ENCODE assay signal across 15 cellular contexts in genomic region chr3:58581328-58582091, GRCh38. TPM values are rescaled to one million over a fixed set of nuclear protein-coding genes. Genes with fewer than 3 reads are reported as not detected.
DNase-seq lines count a peak whose midpoint lies in the region; ATAC-seq and TF ChIP-seq lines count a peak whose summit lies in the region.
"Had no signal": no experiment of that assay in that cellular context is flagged by ENCODE, and none has a peak within 500 bp of the region (broad histone marks: within the 10 kb centered on the region; RNA-seq: fewer than 3 reads in every experiment).

No MANE protein-coding gene starts in this region.

- H2AFZ ChIP-seq in GM23338: no peak overlapping the region; the same call in 1 of the 2 replicates
- no peak overlapping the region for H2AFZ ChIP-seq in SK-N-SH (ENCODE audit: low read depth)

- CTCF ChIA-PET in SK-N-SH (lab: Yijun Ruan, JAX): interaction anchor here (1.2 to 4.0 kb wide), 5 partner anchors 12 to 57 kb away, joined by 3 to 19 read pairs (median 3); no protein-coding TSS in a partner anchor

- peaks cover 39% of the 10 kb centered on the region for H3K27me3 Mint-ChIP-seq in GM23338 (ENCODE audit: insufficient read depth, low read depth, poor library complexity)
- H3K27me3 Mint-ChIP-seq in endothelial cell (ENCODE audit: unreplicated experiment): peaks cover 12% of the 10 kb centered on the region

- ATAC-seq in GM23338 (peak; percentile 27), HG02840 (IDR thresholded peaks at IDR 0.05; ENCODE audit: low FRiP score, unreplicated experiment) (no peak)
- ATAC-seq: left ventricle myocardium superior; stimulated activated naive B cell treated with anti-CD40 and anti-IgM and Interleukin-4, amounts not matched to agents 10 μg/mL and 1 μg/mL and 100 μg/mL, for 72 hours had no signal

- H3K4me1 ChIP-seq in GM23338 (ENCODE audit: insufficient read depth) (peaks cover 41% of the 10 kb centered on the region), SK-N-SH (ENCODE audit: control insufficient read depth in 1 of 2, insufficient read depth in 2 of 2, low read depth in 1 of 2, low read length in 1 of 2) (peaks cover 0 to 7% of the 10 kb centered on the region in 2 experiments; a peak in 1 of 4 replicates)

- H3K4me2 ChIP-seq in GM23338: peak overlapping the region; percentile 68
- H3K4me2 ChIP-seq in SK-N-SH: no peak overlapping the region

- H4K20me1 ChIP-seq in GM23338 (replicated peaks; ENCODE audit: insufficient read depth): no peaks in the 10 kb centered on the region
- no peaks in the 10 kb centered on the region for H4K20me1 ChIP-seq in SK-N-SH (ENCODE audit: insufficient read depth)

- peaks cover 49% of the 10 kb centered on the region for H3K4me1 Mint-ChIP-seq in GM23338
- peaks cover 20% of the 10 kb centered on the region for H3K4me1 Mint-ChIP-seq in endothelial cell (ENCODE audit: unreplicated experiment)

- no peak overlapping the region for H3K9ac ChIP-seq in SK-N-SH

- TF ChIP-seq CTCF in GM23338 (conservative IDR thresholded peaks at IDR 0.05; ENCODE audit: low read depth in 2 of 2): no peak
- no peak for TF ChIP-seq CTCF in endothelial cell (IDR thresholded peaks at IDR 0.05; ENCODE audit: unreplicated experiment)
- TF ChIP-seq CTCF in SK-N-SH (IDR thresholded peaks at IDR 0.05): no peak

- 65% methylated on average over 11 of the region's 11 CpGs for WGBS in SK-N-SH (ENCODE audit: low lambda C conversion rate)

- TF ChIP-seq EP300 in SK-N-SH (IDR thresholded peaks at IDR 0.05; ENCODE audit: borderline replicate concordance in 1 of 2, low read depth in 1 of 2, low read length in 1 of 2): no peak

- H3K9me3 Mint-ChIP-seq in GM23338: peaks cover 6% of the 10 kb centered on the region
- H3K9me3 Mint-ChIP-seq in endothelial cell (ENCODE audit: unreplicated experiment): no peaks in the 10 kb centered on the region

- H3K27ac ChIP-seq in GM23338 (ENCODE audit: low read depth): peak overlapping the region; percentile 43
- H3K27ac ChIP-seq in SK-N-SH (ENCODE audit: low read depth in 2 of 2, low read length in 1 of 2): no peak overlapping the region

- H3K4me3 Mint-ChIP-seq in GM23338: peak overlapping the region; percentile 13; the same call in 1 of the 3 replicates
- H3K4me3 Mint-ChIP-seq in endothelial cell (ENCODE audit: unreplicated experiment): no peak overlapping the region
- H3K4me3 Mint-ChIP-seq: stimulated activated naive B cell treated with anti-CD40 and anti-IgM and Interleukin-4, amounts not matched to agents 10 μg/mL and 1 μg/mL and 100 μg/mL, for 72 hours had no signal

- H3K4me3 ChIP-seq in GM23338 (peak overlapping the region; percentile 18; the same call in 1 of the 2 replicates), SK-N-SH (ENCODE audit: low read depth in 2 of 2, low read length in 1 of 2) (no peak overlapping the region)

- intact Hi-C loops in posterior vena cava (cut with DNase I): no loop called here

- H3K9me3 ChIP-seq in SK-N-SH: no peaks in the 10 kb centered on the region

- H3K27me3 ChIP-seq in GM23338 (ENCODE audit: insufficient read depth): peaks cover 26% of the 10 kb centered on the region
- no peaks in the 10 kb centered on the region; the same call in 1 of the 2 replicates for H3K27me3 ChIP-seq in SK-N-SH (ENCODE audit: insufficient read depth)

- H3K27ac Mint-ChIP-seq in GM23338 (no peak overlapping the region), endothelial cell (ENCODE audit: unreplicated experiment) (peak overlapping the region; percentile 2)
- H3K27ac Mint-ChIP-seq: stimulated activated naive B cell treated with anti-CD40 and anti-IgM and Interleukin-4, amounts not matched to agents 10 μg/mL and 1 μg/mL and 100 μg/mL, for 72 hours had no signal

- no peaks in the 10 kb centered on the region for H3K36me3 ChIP-seq in GM23338 (ENCODE audit: insufficient read depth)
- no peaks in the 10 kb centered on the region for H3K36me3 ChIP-seq in SK-N-SH (replicated peaks in 1 of 2; ENCODE audit: control insufficient read depth in 1 of 2, insufficient read depth in 2 of 2, low read length in 1 of 2)

- DNase-seq in GM23338 (ENCODE audit: low spot score): peak; percentile 75
- DNase-seq in NCI-H69 (lab: John Stamatoyannopoulos, UW): peak; percentile 82
- DNase-seq in endothelial cell (ENCODE audit: low spot score): no peak
- peak; percentile 11 for DNase-seq in posterior vena cava (ENCODE audit: low spot score)
- DNase-seq in hepatic stellate cell (ENCODE audit: low spot score): no peak
- no peak for DNase-seq in SK-N-SH
- DNase-seq: activated CD4-positive, alpha-beta T cell treated with anti-CD3 and anti-CD28 coated beads for 4 hours; activated effector memory CD4-positive, alpha-beta T cell treated with Interleukin-2 at 50 U/mL for 16 hours; Calu3; left ventricle myocardium superior; NCI-H526 treated with DMSO at 0.1 percent for 48 hours; stimulated activated naive B cell treated with anti-CD40 and anti-IgM and Interleukin-4, amounts not matched to agents 10 μg/mL and 1 μg/mL and 100 μg/mL, for 72 hours had no signal

- H3K79me2 ChIP-seq in GM23338 (replicated peaks; ENCODE audit: insufficient read depth): no peaks in the 10 kb centered on the region
- no peaks in the 10 kb centered on the region for H3K79me2 ChIP-seq in SK-N-SH (ENCODE audit: insufficient read depth)

- H3F3A ChIP-seq in GM23338 (replicated peaks; ENCODE audit: low read depth) (0 out of 2 replicates have a peak, but pooled peaks cover 7% of the 10 kb centered on the region), SK-N-SH (replicated peaks; ENCODE audit: insufficient read depth) (no peaks in the 10 kb centered on the region)

- peaks cover 5% of the 10 kb centered on the region; the same call in 2 of the 3 replicates for H3K36me3 Mint-ChIP-seq in GM23338 (ENCODE audit: low read depth)
- H3K36me3 Mint-ChIP-seq in endothelial cell (ENCODE audit: low read depth, unreplicated experiment): peaks cover 4% of the 10 kb centered on the region

- H3K9me2 ChIP-seq in GM23338 (ENCODE audit: insufficient read depth): peaks cover 3% of the 10 kb centered on the region; the same call in 1 of the 2 replicates
- no peaks in the 10 kb centered on the region for H3K9me2 ChIP-seq in SK-N-SH

- TF ChIP-seq RAD21 in SK-N-SH (IDR thresholded peaks at IDR 0.05; ENCODE audit: low read length): no peak

- POLR2A ChIA-PET in SK-N-SH (lab: Yijun Ruan, JAX): no interaction called here

TF ChIP-seq in SK-N-SH, 30 proteins besides CTCF, POLR2A, EP300 and RAD21 (continues in another document):
- no peak for TF ChIP-seq FOSL2 (IDR thresholded peaks at IDR 0.05; ENCODE audit: borderline replicate concordance, low read depth)
- TF ChIP-seq TAF1 (IDR thresholded peaks at IDR 0.05; ENCODE audit: borderline replicate concordance, low read depth, low read length): no peak
- TF ChIP-seq TEAD4 (IDR thresholded peaks at IDR 0.05; ENCODE audit: borderline replicate concordance, insufficient read depth): no peak
- TF ChIP-seq FOXJ3 (CRISPR knock-in tag; IDR thresholded peaks at IDR 0.05): no peak
- no peak for TF ChIP-seq EZH2phosphoT487 (IDR thresholded peaks at IDR 0.05; ENCODE audit: borderline replicate concordance, low read depth)
- no peak for TF ChIP-seq NFIC (IDR thresholded peaks at IDR 0.05; ENCODE audit: borderline replicate concordance)
- no peak for TF ChIP-seq MAX (IDR thresholded peaks at IDR 0.05; ENCODE audit: low read depth)
- no peak for TF ChIP-seq NRF1 (IDR thresholded peaks at IDR 0.05; ENCODE audit: low read depth, low read length)
- TF ChIP-seq PBX3 (IDR thresholded peaks at IDR 0.05): no peak
- no peak for TF ChIP-seq SIN3A (IDR thresholded peaks at IDR 0.05; ENCODE audit: borderline replicate concordance, low read depth, low read length)
- TF ChIP-seq JUND (IDR thresholded peaks at IDR 0.05): no peak
- TF ChIP-seq IRF3 (IDR thresholded peaks at IDR 0.05; ENCODE audit: low read depth, low read length): no peak
- TF ChIP-seq POLR2AphosphoS5 (IDR thresholded peaks at IDR 0.05; ENCODE audit: low read depth, low read length): no peak

RNA-seq across cellular contexts. Expression of gene FAM107A, which starts 4.3 kb away (rescaled TPM):
- total RNA-seq in GM23338 (2014; rRNA removed; shearing (Covaris generic)): 0.89 and 1.0 TPM in 2 replicates
- 0.61 and 1.1 TPM in 2 replicates for polyA plus RNA-seq in GM23338 (2016; fragmentation: Nextera tagmentation; extraction: Ambion mirVana)
- 0.18 TPM for total RNA-seq in endothelial cell (ENCODE audit: unreplicated experiment)
- total RNA-seq in posterior vena cava: 10 to 100 TPM; 22.9 to 38.7 TPM
- polyA plus RNA-seq in SK-N-SH (2012; rRNA removed): 0.02 TPM in 1 of 2 replicates, not detected in the other
- polyA plus RNA-seq in SK-N-SH (2012; cell fraction: cytosol; rRNA removed): 0.01 and 0.04 TPM in 2 replicates
- polyA plus RNA-seq in SK-N-SH (2012; cell fraction: nucleus; rRNA removed): 0.02 and 0.04 TPM in 2 replicates
- total RNA-seq: Calu3, osteoblast, SK-MEL-5 had no signal

RNA-seq across cellular contexts. Expression of gene ACOX2, which starts 44.5 kb away (rescaled TPM):
- 0.31 and 1.1 TPM in 2 replicates for total RNA-seq in GM23338 (2014; rRNA removed; shearing (Covaris generic))
- 1.9 and 2.9 TPM in 2 replicates for polyA plus RNA-seq in GM23338 (2016; fragmentation: Nextera tagmentation; extraction: Ambion mirVana)
- 1.1 TPM for total RNA-seq in endothelial cell (ENCODE audit: unreplicated experiment)
- total RNA-seq in posterior vena cava: 10 to 100 TPM; 11.9 to 20.6 TPM
- 7.1 and 9.0 TPM in 2 replicates for polyA plus RNA-seq in SK-N-SH (2012; rRNA removed)
- polyA plus RNA-seq in SK-N-SH (2012; cell fraction: cytosol; rRNA removed): 3.2 and 4.4 TPM in 2 replicates
- 23.4 and 25.4 TPM in 2 replicates for polyA plus RNA-seq in SK-N-SH (2012; cell fraction: nucleus; rRNA removed)

Comparison
In these comparisons a context has a peak if more than half of its experiments do, and no peak if none do; other contexts are left out.
1. DNase-seq: peak in GM23338 (single experiment), NCI-H69 (single experiment) and posterior vena cava (single experiment); none in endothelial cell (single experiment), hepatic stellate cell (single experiment) and SK-N-SH (single experiment).
2. RNA of gene FAM107A, which starts 4.3 kb away (total RNA-seq): 22.9 to 38.7 TPM in posterior vena cava; 0.89 to 1.0 TPM in GM23338 and 0.18 TPM in endothelial cell (single experiment); every median in the first group is over 10 times any median in the second.